15 cellular contexts compared by ENCODE assay signal in the genomic region with DNA sequence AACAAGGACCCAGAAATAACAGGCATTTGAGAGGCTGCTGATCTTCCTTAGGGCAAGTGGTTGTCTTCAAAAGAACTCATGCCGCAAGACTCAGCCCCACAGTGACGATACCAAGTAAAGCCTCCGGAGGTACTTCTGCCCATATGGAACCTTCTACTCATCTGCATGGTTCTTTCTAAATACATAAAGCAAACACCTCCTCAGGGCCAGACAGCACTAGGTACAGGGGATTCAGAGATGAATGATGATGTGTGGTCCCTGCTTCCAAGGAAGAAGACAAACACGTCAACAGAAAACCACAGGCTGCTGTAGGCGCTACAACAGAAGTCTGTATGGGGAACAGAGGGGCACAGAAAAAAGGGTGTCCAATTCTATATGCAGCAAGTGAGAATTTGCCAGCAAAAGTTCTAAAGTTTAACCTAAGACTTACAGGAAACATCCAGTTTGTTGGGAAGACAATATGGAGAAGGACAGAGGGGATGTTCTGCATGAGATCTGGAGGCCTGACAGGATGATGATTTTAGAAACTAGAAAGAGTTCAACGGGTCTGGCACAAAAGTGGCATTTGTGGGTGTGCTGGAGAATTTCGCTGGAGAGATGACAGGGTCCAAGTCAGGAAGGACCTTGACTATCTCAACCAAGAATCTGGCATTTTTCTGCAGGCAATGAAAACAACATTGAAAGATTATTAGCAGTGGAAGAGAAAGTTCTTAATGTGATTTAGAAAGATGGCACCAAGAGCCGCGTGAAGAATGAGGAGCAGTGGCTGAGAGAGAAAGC. TPM values are rescaled to one million over a fixed set of nuclear protein-coding genes. Genes with fewer than 3 reads are reported as not detected.
A peak's percentile ranks its signal among the peaks of the same experiment; 100 is the strongest.
DNase-seq lines count a peak whose midpoint lies in the region; ATAC-seq and TF ChIP-seq lines count a peak whose summit lies in the region.
"Had no signal": no experiment of that assay in that cellular context is flagged by ENCODE, and none has a peak within 500 bp of the region (broad histone marks: within the 10 kb centered on the region; RNA-seq: fewer than 3 reads in every experiment).

No MANE protein-coding gene starts in this region.

- POLR2A ChIA-PET in CD4-positive, alpha-beta T cell (lab: Charles Lee) = interaction anchor here (1.4 to 2.1 kb wide), 2 partner anchors 14 to 24 kb away, joined by 8 to 10 read pairs; a partner anchor contains a TSS

- H3K4me1 Mint-ChIP-seq in CD4-positive, alpha-beta T cell (ENCODE audit: low read depth) = peaks cover 11% of the 10 kb centered on the region
- H3K4me1 Mint-ChIP-seq in activated T-cell treated with anti-CD3 and anti-CD28 coated beads, Interleukin-2, amount 50 U/mL, for 72 hours (ENCODE audit: low read depth) = peaks cover 18% of the 10 kb centered on the region

- no peak for TF ChIP-seq POLR2A in spleen (IDR thresholded peaks at IDR 0.05)

- no peaks in the 10 kb centered on the region for H3K27me3 ChIP-seq in CD4-positive, alpha-beta T cell (ENCODE audit: control insufficient read depth, insufficient read depth, low read length)
- no peaks in the 10 kb centered on the region for H3K27me3 ChIP-seq in spleen (replicated peaks in 1 of 7)

- CTCF ChIA-PET in CD4-positive, alpha-beta T cell (lab: Charles Lee) = no interaction called here

- H3K27me3 Mint-ChIP-seq in CD4-positive, alpha-beta T cell = no peaks in the 10 kb centered on the region
- no peaks in the 10 kb centered on the region for H3K27me3 Mint-ChIP-seq in activated T-cell treated with anti-CD3 and anti-CD28 coated beads, Interleukin-2, amount 50 U/mL, for 72 hours (ENCODE audit: low read depth)

- intact Hi-C loops in CD4-positive, alpha-beta T cell (cut with DNase I, micrococcal nuclease) = loop anchor here (2.0 to 5.0 kb wide), 4 partner anchors 24 to 141 kb away; a partner anchor contains a TSS
- intact Hi-C loops in spleen (cut with DNase I; ENCODE audit: low total_unique reads) = loop anchor here (5.0 kb wide), 1 partner anchor 146 kb away; no protein-coding TSS in a partner anchor

- H3K27ac ChIP-seq in CD4-positive, alpha-beta T cell (ENCODE audit: low read depth, low read length) = no peak overlapping the region
- peak overlapping the region in 1 of 8 donors; percentile 56 for H3K27ac ChIP-seq in spleen

- H3K9me3 Mint-ChIP-seq in CD4-positive, alpha-beta T cell = no peaks in the 10 kb centered on the region
- no peaks in the 10 kb centered on the region for H3K9me3 Mint-ChIP-seq in activated T-cell treated with anti-CD3 and anti-CD28 coated beads, Interleukin-2, amount 50 U/mL, for 72 hours
- H3K9me3 Mint-ChIP-seq: natural killer cell had no signal

- DNase-seq in CD4-positive, alpha-beta T cell = peak in 2 of 10 experiments; percentile 34 to 39
- DNase-seq in activated CD4-positive, alpha-beta T cell treated with anti-CD3 and anti-CD28 coated beads for 48 hours = peak; percentile 71
- DNase-seq in activated T-cell treated with anti-CD3 and anti-CD28 coated beads, Interleukin-2, amount 50 U/mL, for 72 hours = peak; percentile 72 to 77
- DNase-seq in stimulated activated CD4-positive, alpha-beta T cell treated with anti-CD3 and anti-CD28 coated beads, Interleukin-15, amount 100 ng/mL, for 48 hours (ENCODE audit: low read depth in 2 of 2) = peak; percentile 54 to 57
- DNase-seq in GDM1 (lab: John Stamatoyannopoulos, UW) = no peak
- no peak for DNase-seq in spleen
- DNase-seq: Caco-2, natural killer cell, T1000 had no signal

- no peak overlapping the region for H3K4me3 Mint-ChIP-seq in CD4-positive, alpha-beta T cell
- no peak overlapping the region for H3K4me3 Mint-ChIP-seq in activated T-cell treated with anti-CD3 and anti-CD28 coated beads, Interleukin-2, amount 50 U/mL, for 72 hours
- H3K4me3 Mint-ChIP-seq: natural killer cell had no signal

- peaks cover 38% of the 10 kb centered on the region for H3K36me3 Mint-ChIP-seq in CD4-positive, alpha-beta T cell (ENCODE audit: low read depth)
- peaks cover 11 to 37% of the 10 kb centered on the region in 2 donors for H3K36me3 Mint-ChIP-seq in activated T-cell treated with anti-CD3 and anti-CD28 coated beads, Interleukin-2, amount 50 U/mL, for 72 hours (ENCODE audit: insufficient read depth in 2 of 2)
- H3K36me3 Mint-ChIP-seq: natural killer cell had no signal

- H3K4me1 ChIP-seq in spleen = peaks cover 3 to 67% (median 27%) of the 10 kb centered on the region in 6 donors

- peaks cover 0 to 99% (median 4%) of the 10 kb centered on the region in 6 donors for H3K36me3 ChIP-seq in spleen

- peak; percentile 83 for ATAC-seq in CD4-positive, alpha-beta T cell (ENCODE audit: poor library complexity)
- ATAC-seq in activated T-cell treated with anti-CD3 and anti-CD28 coated beads, Interleukin-2, amount 50 U/mL, for 72 hours (replicated peaks in 1 of 2) = peak; percentile 89 to 90
- ATAC-seq in HG03175 (IDR thresholded peaks at IDR 0.05; ENCODE audit: unreplicated experiment) (no peak), HG02759 (IDR thresholded peaks at IDR 0.05; ENCODE audit: unreplicated experiment) (no peak)
- ATAC-seq: Right ventricle myocardium inferior had no signal

- no peak overlapping the region for H3K4me3 ChIP-seq in spleen

- WGBS in spleen, 5 donors = 77 to 87% (median 83%) methylated on average over 9 of the region's 9 CpGs

- no peaks in the 10 kb centered on the region for H3K9me3 ChIP-seq in CD4-positive, alpha-beta T cell (ENCODE audit: control insufficient read depth, low read length)
- H3K9me3 ChIP-seq in spleen = no peaks in the 10 kb centered on the region
- H3K9me3 ChIP-seq: Caco-2 had no signal

- no peak for TF ChIP-seq CTCF in CD4-positive, alpha-beta T cell (IDR thresholded peaks at IDR 0.05)
- no peak for TF ChIP-seq CTCF in spleen (IDR thresholded peaks at IDR 0.05 in 8 of 11, conservative IDR thresholded peaks at IDR 0.05 in 3 of 11)

- no peak overlapping the region for H3K27ac Mint-ChIP-seq in CD4-positive, alpha-beta T cell
- H3K27ac Mint-ChIP-seq in activated T-cell treated with anti-CD3 and anti-CD28 coated beads, Interleukin-2, amount 50 U/mL, for 72 hours = no peak overlapping the region
- H3K27ac Mint-ChIP-seq: natural killer cell had no signal

RNA-seq across cellular contexts. Expression of a gene that starts 23.7 kb away (rescaled TPM):
- total RNA-seq in CD4-positive, alpha-beta T cell = 10 to 100 TPM; 26.7 to 30.3 TPM
- 100 to 1,000 TPM; 272 to 369 TPM for total RNA-seq in activated T-cell treated with anti-CD3 and anti-CD28 coated beads, Interleukin-2, amount 50 U/mL, for 72 hours
- total RNA-seq in spleen = 100 to 1,000 TPM in 2 of 7 donors, 10 to 100 TPM in 5; 45.5 to 180 (median 91.3) TPM
- polyA plus RNA-seq in spleen = 100 to 1,000 TPM in 1 of 3 donors, 10 to 100 TPM in 2; 18.2 to 154 (median 42.0) TPM
- total RNA-seq: fibroblast of villous mesenchyme had no signal
- polyA plus RNA-seq: AG04450 had no signal

RNA-seq across cellular contexts. Expression of a gene that starts 24.7 kb away (rescaled TPM):
- not detected for total RNA-seq in CD4-positive, alpha-beta T cell
- not detected for total RNA-seq in activated T-cell treated with anti-CD3 and anti-CD28 coated beads, Interleukin-2, amount 50 U/mL, for 72 hours
- under 1 TPM in 3 of 7 donors, not detected in 4; 0.03 to 0.15 (median 0.14) TPM for total RNA-seq in spleen
- under 1 TPM; 0.02 to 0.04 (median 0.03) TPM for polyA plus RNA-seq in spleen
- total RNA-seq: Caco-2, fibroblast of villous mesenchyme, natural killer cell, pulmonary artery endothelial cell had no signal

RNA-seq across cellular contexts. Expression of a gene that starts 48.5 kb away (rescaled TPM):
- not detected for total RNA-seq in CD4-positive, alpha-beta T cell
- total RNA-seq in activated T-cell treated with anti-CD3 and anti-CD28 coated beads, Interleukin-2, amount 50 U/mL, for 72 hours = under 1 TPM; 0.46 to 0.53 TPM
- total RNA-seq in spleen = 1 to 10 TPM in 1 of 7 donors, under 1 TPM in 4, not detected in 2; 0.23 to 1.9 (median 0.47) TPM
- under 1 TPM; 0.06 to 0.37 (median 0.14) TPM for polyA plus RNA-seq in spleen
- total RNA-seq: fibroblast of villous mesenchyme had no signal

RNA-seq across cellular contexts. Expression of a gene that starts 51.1 kb away (rescaled TPM):
- 10 to 100 TPM; 29.0 to 30.2 TPM for total RNA-seq in CD4-positive, alpha-beta T cell
- 10 to 100 TPM; 71.3 to 76.3 TPM for total RNA-seq in activated T-cell treated with anti-CD3 and anti-CD28 coated beads, Interleukin-2, amount 50 U/mL, for 72 hours
- total RNA-seq in spleen = 10 to 100 TPM in 3 of 7 donors, 1 to 10 TPM in 4; 4.3 to 12.9 (median 9.2) TPM
- 1 to 10 TPM; 2.0 to 2.1 (median 2.1) TPM for polyA plus RNA-seq in spleen

Comparison
In these comparisons a context has a peak if more than half of its experiments do, and no peak if none do; other contexts are left out.
1. ATAC-seq: peak in CD4-positive, alpha-beta T cell (single experiment) and activated T-cell treated with anti-CD3 and anti-CD28 coated beads, Interleukin-2, amount 50 U/mL, for 72 hours (2 of 2); none in HG03175 (single experiment) and HG02759 (single experiment).
2. DNase-seq: peak in activated CD4-positive, alpha-beta T cell treated with anti-CD3 and anti-CD28 coated beads for 48 hours (single experiment), activated T-cell treated with anti-CD3 and anti-CD28 coated beads, Interleukin-2, amount 50 U/mL, for 72 hours (2 of 2) and stimulated activated CD4-positive, alpha-beta T cell treated with anti-CD3 and anti-CD28 coated beads, Interleukin-15, amount 100 ng/mL, for 48 hours (2 of 2); none in GDM1 (single experiment) and spleen (single experiment).